ENCODE assay signal across 1 cellular context in genomic region chr5:113608113-113608551, GRCh38.
TF ChIP-seq lines count a peak whose summit lies in the region.

No MANE protein-coding gene starts in this region.

TF ChIP-seq in IMR-90, 13 proteins besides CTCF, POLR2A, EP300 and RAD21 (continued from another document):
- TF ChIP-seq ELK1 (IDR thresholded peaks at IDR 0.05; ENCODE audit: borderline replicate concordance, low read depth, low read length) (no peak), USF2 (IDR thresholded peaks at IDR 0.05; ENCODE audit: low read depth, low read length) (no peak), CHD1 (IDR thresholded peaks at IDR 0.05; ENCODE audit: low read depth, low read length) (no peak), BHLHE40 (IDR thresholded peaks at IDR 0.05; ENCODE audit: low read depth, low read length) (no peak), RFX5 (IDR thresholded peaks at IDR 0.05; ENCODE audit: low read depth, low read length) (no peak), NFE2L2 (IDR thresholded peaks at IDR 0.05; ENCODE audit: low read depth, low read length) (no peak), MAFK (IDR thresholded peaks at IDR 0.05; ENCODE audit: low read depth, low read length) (no peak), FOS (IDR thresholded peaks at IDR 0.05; ENCODE audit: low read depth, low read length) (no peak), MAZ (IDR thresholded peaks at IDR 0.05; ENCODE audit: borderline replicate concordance, low read depth, low read length) (no peak)
